ENCODE assay signal across 8 cellular contexts in the genomic region with DNA sequence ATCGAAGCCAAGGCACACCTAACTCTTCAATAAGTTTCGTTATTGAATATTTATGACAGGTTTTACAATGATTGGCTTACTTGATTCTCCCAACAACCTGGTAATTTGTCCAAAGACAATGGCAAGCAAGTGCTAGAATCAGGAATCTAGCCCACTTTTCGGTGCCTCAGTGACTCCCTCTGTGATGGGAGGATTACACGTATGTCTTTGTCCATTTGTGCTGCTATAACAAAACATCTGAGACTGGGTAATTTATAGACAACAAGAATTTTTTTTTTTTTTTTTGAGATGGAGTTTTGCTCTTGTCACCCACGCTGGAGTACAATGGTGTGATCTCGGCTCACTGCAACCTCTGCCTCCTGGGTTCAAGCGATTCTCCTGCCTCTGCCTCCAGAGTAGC.
"Had no signal": no experiment of that assay in that cellular context is flagged by ENCODE, and none has a peak within 500 bp of the region (broad histone marks: within the 10 kb centered on the region; RNA-seq: fewer than 3 reads in every experiment).

No MANE protein-coding gene starts in this region.

- H3K27ac Mint-ChIP-seq: HFFc6 had no signal

- H3K9me3 Mint-ChIP-seq: HFFc6, IgD-negative memory B cell had no signal

- H3K27ac ChIP-seq: GM23248, HL-60 had no signal

- H3K4me3 Mint-ChIP-seq: HFFc6 had no signal

- H3K9me3 ChIP-seq: HAP-1 had no signal

- H3K4me3 ChIP-seq: GM23248, HAP-1 had no signal

- FAIRE-seq: HepG2 had no signal

- H3K9ac ChIP-seq: GM23248 had no signal

- DNase-seq: GM23248, GOT3, H7, HFFc6 had no signal
